Comparison of ENCODE assay signal across 8 cellular contexts in genomic region chr10:93993414-93993781, GRCh38. TPM values are rescaled to one million over a fixed set of nuclear protein-coding genes. Genes with fewer than 3 reads are reported as not detected.
A peak's percentile ranks its signal among the peaks of the same experiment; 100 is the strongest.
DNase-seq lines count a peak whose midpoint lies in the region; ATAC-seq, FAIRE-seq and TF ChIP-seq lines count a peak whose summit lies in the region.

No MANE protein-coding gene starts in this region.

- H3K4me1 ChIP-seq in ACC112 (ENCODE audit: control insufficient read depth, insufficient read depth, low read length, unreplicated experiment) (peaks cover 41% of the 10 kb centered on the region), colonic mucosa (no peaks in the 10 kb centered on the region), mucosa of rectum (ENCODE audit: control insufficient read depth in 2 of 2, insufficient read depth in 2 of 2, low read length in 2 of 2) (peaks cover under 1 to 10% of the 10 kb centered on the region in 2 donors)

- H3K27me3 ChIP-seq in ACC112 (ENCODE audit: insufficient read depth, low read length) = no peaks in the 10 kb centered on the region
- H3K27me3 ChIP-seq in colonic mucosa = no peaks in the 10 kb centered on the region
- peaks cover 3 to 4% of the 10 kb centered on the region in 2 donors for H3K27me3 ChIP-seq in mucosa of rectum (ENCODE audit: control insufficient read depth in 2 of 2, insufficient read depth in 2 of 2, low read length in 2 of 2)

- TF ChIP-seq CTCF in HFF-Myc (IDR thresholded peaks at IDR 0.05; ENCODE audit: low read depth, low read length, missing control alignments) (no peak), colonic mucosa (IDR thresholded peaks at IDR 0.05) (no peak)

- intact Hi-C loops in colonic mucosa (cut with DNase I) = no loop called here

- peak overlapping the region; percentile 93 for H2AFZ ChIP-seq in ACC112 (ENCODE audit: low read length, unreplicated experiment)

- H3K9me3 ChIP-seq in colonic mucosa (no peaks in the 10 kb centered on the region), mucosa of rectum (ENCODE audit: control insufficient read depth in 2 of 2, low read length in 2 of 2) (no peaks in the 10 kb centered on the region)

- H3K4me3 ChIP-seq in ACC112 (ENCODE audit: low read depth, low read length) (peak overlapping the region; percentile 98), HFF-Myc (replicated peaks; ENCODE audit: low read depth, low read length) (peak overlapping the region; percentile 35), colonic mucosa (peak overlapping the region; percentile 37), mucosa of rectum (ENCODE audit: low read length in 2 of 2) (peak overlapping the region; percentile 59 to 69)

- DNase-seq in HFF-Myc (ENCODE audit: extremely low read depth, low read depth) = no peak
- no peak for DNase-seq in colonic mucosa
- no peak for DNase-seq in stimulated activated naive CD4-positive, alpha-beta T cell treated with Interleukin-2 at 50 U/mL for 16 hours (lab: John Stamatoyannopoulos, UW)
- DNase-seq in NCI-H748 (lab: John Stamatoyannopoulos, UW; ENCODE audit: unreplicated experiment) = no peak
- DNase-seq in HTR-8/SVneo (ENCODE audit: insufficient read length, low spot score) = no peak

- H3K9ac ChIP-seq in colonic mucosa (ENCODE audit: low read depth in 2 of 2, low read length in 2 of 2) (peak overlapping the region; percentile 65 to 74), mucosa of rectum (ENCODE audit: low read depth in 1 of 2, low read length in 2 of 2) (peak overlapping the region in 1 of 2 donors; percentile 79)

- H3K36me3 ChIP-seq in ACC112 (ENCODE audit: insufficient read depth, low read length) (no peaks in the 10 kb centered on the region), colonic mucosa (no peaks in the 10 kb centered on the region), mucosa of rectum (ENCODE audit: control insufficient read depth in 2 of 2, insufficient read depth in 2 of 2, low read length in 2 of 2) (no peaks in the 10 kb centered on the region)

- H3K79me2 ChIP-seq in ACC112 (ENCODE audit: control insufficient read depth, insufficient read depth, low read length, unreplicated experiment) = peaks cover 7% of the 10 kb centered on the region

- no peak for FAIRE-seq in HTR-8/SVneo (lab: Jason Lieb, UNC)

- no peak overlapping the region for H3K27ac ChIP-seq in ACC112 (ENCODE audit: low read depth, low read length)
- no peak overlapping the region for H3K27ac ChIP-seq in colonic mucosa
- H3K27ac ChIP-seq in mucosa of rectum (ENCODE audit: low read depth in 2 of 2, low read length in 2 of 2) = peak overlapping the region in 1 of 2 donors; percentile 40

- no peak for ATAC-seq in GM19455 (IDR thresholded peaks at IDR 0.05; ENCODE audit: unreplicated experiment)

RNA-seq across cellular contexts. Expression of gene PLCE1, which starts 0.3 kb away (rescaled TPM):
- 10 to 100 TPM; 42.4 to 45.5 TPM for total RNA-seq in colonic mucosa

Comparison
In these comparisons a context has a peak if more than half of its experiments do, and no peak if none do; other contexts are left out.
1. H3K4me3 ChIP-seq: peak in every context shown above with its lines; median percentile 98 in ACC112; 64 in mucosa of rectum; 37 in colonic mucosa; 35 in HFF-Myc.